ENCODE assay signal across 8 cellular contexts in genomic region chr16:82011199-82011641, GRCh38. TPM values are rescaled to one million over a fixed set of nuclear protein-coding genes. Genes with fewer than 3 reads are reported as not detected.
A peak's percentile ranks its signal among the peaks of the same experiment; 100 is the strongest.
DNase-seq lines count a peak whose midpoint lies in the region; ATAC-seq, FAIRE-seq and TF ChIP-seq lines count a peak whose summit lies in the region.
"Had no signal": no experiment of that assay in that cellular context is flagged by ENCODE, and none has a peak within 500 bp of the region (broad histone marks: within the 10 kb centered on the region; RNA-seq: fewer than 3 reads in every experiment).

A gene with protein sequence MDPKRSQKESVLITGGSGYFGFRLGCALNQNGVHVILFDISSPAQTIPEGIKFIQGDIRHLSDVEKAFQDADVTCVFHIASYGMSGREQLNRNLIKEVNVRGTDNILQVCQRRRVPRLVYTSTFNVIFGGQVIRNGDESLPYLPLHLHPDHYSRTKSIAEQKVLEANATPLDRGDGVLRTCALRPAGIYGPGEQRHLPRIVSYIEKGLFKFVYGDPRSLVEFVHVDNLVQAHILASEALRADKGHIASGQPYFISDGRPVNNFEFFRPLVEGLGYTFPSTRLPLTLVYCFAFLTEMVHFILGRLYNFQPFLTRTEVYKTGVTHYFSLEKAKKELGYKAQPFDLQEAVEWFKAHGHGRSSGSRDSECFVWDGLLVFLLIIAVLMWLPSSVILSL (minus strand): TSS chr16:82011470. CDS start chr16:82000858, 10,612 bp downstream.

- POLR2A ChIA-PET in activated B cell treated with CpG ODN at 0.5 μM for 24 hours (lab: Charles Lee) = interaction anchor here (0.6 kb wide), 1 partner anchor 296 kb away, joined by 3 read pairs; no protein-coding TSS in a partner anchor

- CTCF ChIA-PET in activated B cell treated with CpG ODN at 0.5 μM for 24 hours (lab: Charles Lee) = no interaction called here

- peak within 1 kb of the TSS; percentile 72 for H3K27ac Mint-ChIP-seq in activated B cell treated with CpG ODN at 0.5 μM for 24 hours

- peak; percentile 82 for DNase-seq in HT-29 (ENCODE audit: low spot score)
- peak; percentile 46 for DNase-seq in activated B cell treated with CpG ODN at 0.5 μM for 24 hours
- DNase-seq in choroid plexus epithelial cell (ENCODE audit: low read depth) = peak; percentile 10
- DNase-seq in pancreas = peak; percentile 81 to 94 (median 84)
- peak in 1 of 2 donors; percentile 47 for DNase-seq in aorta
- no peak for DNase-seq in globus pallidus (ENCODE audit: low spot score)

- H3K27me3 Mint-ChIP-seq in activated B cell treated with CpG ODN at 0.5 μM for 24 hours = peaks cover 10% of the 10 kb centered on the region

- peaks cover 24% of the 10 kb centered on the region for H3K9me3 Mint-ChIP-seq in activated B cell treated with CpG ODN at 0.5 μM for 24 hours

- WGBS in pancreas, 2 donors = 2% methylated on average over 28 to 32 of the region's 32 CpGs
- WGBS in aorta, 2 donors = 7 to 10% methylated on average over 32 of the region's 32 CpGs

- H3K4me3 ChIP-seq in choroid plexus epithelial cell (ENCODE audit: low read depth, low read length) (peak within 1 kb of the TSS; percentile 51), pancreas (peak within 1 kb of the TSS; percentile 55 to 73 (median 64)), aorta (ENCODE audit: low read length in 2 of 2) (peak within 1 kb of the TSS in 1 of 2 donors; percentile 30)

- FAIRE-seq in pancreas (lab: Jason Lieb, UNC) = no peak
- FAIRE-seq: endometrium had no signal

- peaks cover 0 to 15% (median 11%) of the 10 kb centered on the region in 3 donors for H3K4me1 ChIP-seq in pancreas
- H3K4me1 ChIP-seq in aorta (ENCODE audit: control insufficient read depth in 1 of 2, insufficient read depth in 2 of 2, low read length in 2 of 2) = peaks cover 0 to 3% of the 10 kb centered on the region in 2 donors

- H3K36me3 ChIP-seq in pancreas = no peaks in the 10 kb centered on the region
- no peaks in the 10 kb centered on the region for H3K36me3 ChIP-seq in aorta (ENCODE audit: control insufficient read depth in 1 of 2, insufficient read depth in 2 of 2, low read length in 1 of 2)

- H3K4me3 Mint-ChIP-seq in activated B cell treated with CpG ODN at 0.5 μM for 24 hours = peak within 1 kb of the TSS; percentile 83

- ATAC-seq in GM19463 (IDR thresholded peaks at IDR 0.05; ENCODE audit: unreplicated experiment) (peak; percentile 98), activated B cell treated with CpG ODN at 0.5 μM for 24 hours (ENCODE audit: low read depth) (peak; percentile 97), pancreas (peak; percentile 98 to 100 (median 98)), aorta (ENCODE audit: low FRiP score) (peak; percentile 26)

- H3K27me3 ChIP-seq in pancreas (no peaks in the 10 kb centered on the region), aorta (ENCODE audit: control insufficient read depth in 1 of 2, insufficient read depth in 2 of 2, low read length in 1 of 2) (peaks cover 0 to 4% of the 10 kb centered on the region in 2 donors)

- H3K27ac ChIP-seq in pancreas (peak within 1 kb of the TSS; percentile 8 to 66 (median 22)), aorta (ENCODE audit: low read depth in 1 of 2, low read length in 2 of 2) (no peak within 1 kb of the TSS)

- peaks cover 13% of the 10 kb centered on the region for H3K4me1 Mint-ChIP-seq in activated B cell treated with CpG ODN at 0.5 μM for 24 hours

- intact Hi-C loops in activated B cell treated with CpG ODN at 0.5 μM for 24 hours (cut with micrococcal nuclease) = loop anchor here (10.0 kb wide), 1 partner anchor 56 kb away; no protein-coding TSS in a partner anchor
- intact Hi-C loops in pancreas (cut with DNase I) = no loop called here
- intact Hi-C loops in aorta (cut with DNase I) = no loop called here

- peaks cover 29% of the 10 kb centered on the region for H3K36me3 Mint-ChIP-seq in activated B cell treated with CpG ODN at 0.5 μM for 24 hours (ENCODE audit: low read depth)

- no peaks in the 10 kb centered on the region for H3K9me3 ChIP-seq in pancreas
- peaks cover 11% of the 10 kb centered on the region for H3K9me3 ChIP-seq in aorta (ENCODE audit: control insufficient read depth, low read length)

- no peak for TF ChIP-seq CTCF in activated B cell treated with CpG ODN at 0.5 μM for 24 hours (IDR thresholded peaks at IDR 0.05)
- no peak for TF ChIP-seq CTCF in choroid plexus epithelial cell (conservative IDR thresholded peaks at IDR 0.05; ENCODE audit: low read depth, low read length)
- TF ChIP-seq CTCF in pancreas (IDR thresholded peaks at IDR 0.05) = no peak

RNA-seq across cellular contexts. Expression of the gene that starts here (rescaled TPM):
- total RNA-seq in HT-29 (2014; rRNA removed; shearing (Covaris generic)) = 3.4 and 10.2 TPM in 2 replicates
- total RNA-seq in activated B cell treated with CpG ODN at 0.5 μM for 24 hours = 7.4 and 7.5 TPM in 2 replicates
- total RNA-seq in pancreas = 10 to 100 TPM in 1 of 6 donors, 1 to 10 TPM in 5; 4.4 to 13.3 (median 7.1) TPM
- polyA plus RNA-seq in pancreas = 1 to 10 TPM; 2.5 TPM
- 1 to 10 TPM; 1.2 to 2.1 TPM for total RNA-seq in aorta
- polyA plus RNA-seq in aorta = under 1 TPM; 0.20 to 0.63 TPM

Comparison
In these comparisons a context has a peak if more than half of its experiments do, and no peak if none do; other contexts are left out.
1. ATAC-seq: peak in every context shown above with its lines; median percentile 98 in pancreas; 98 in GM19463; 97 in activated B cell treated with CpG ODN at 0.5 μM for 24 hours; 26 in aorta.
2. H3K27ac ChIP-seq: peak in pancreas (4 of 4); none in aorta (0 of 2).